ENCODE assay signal across 1 cellular context in the genomic region with DNA sequence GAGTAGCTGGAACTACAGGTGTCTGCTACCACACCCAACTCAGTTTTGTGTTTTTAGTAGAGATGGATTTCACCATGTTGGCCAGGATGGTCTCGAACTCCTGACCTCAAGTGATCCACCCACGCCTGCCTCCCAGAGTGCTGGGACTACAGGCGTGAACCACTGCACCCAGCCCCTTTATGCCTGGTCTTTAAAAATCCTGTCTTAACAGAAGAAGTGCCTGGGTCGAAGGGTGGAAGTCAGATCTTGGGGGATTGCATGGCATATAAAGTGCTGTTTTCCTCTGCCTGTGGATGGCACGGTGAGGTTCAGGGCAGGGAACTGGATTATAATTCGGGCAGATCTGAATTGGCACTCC.
TF ChIP-seq lines count a peak whose summit lies in the region.

No MANE protein-coding gene starts in this region.

TF ChIP-seq in HepG2, 621 proteins besides CTCF, POLR2A, EP300 and RAD21:
- no peak for TF ChIP-seq ZFP36L1 (CRISPR knock-in tag; IDR thresholded peaks at IDR 0.05)
- TF ChIP-seq, protein P1, sequence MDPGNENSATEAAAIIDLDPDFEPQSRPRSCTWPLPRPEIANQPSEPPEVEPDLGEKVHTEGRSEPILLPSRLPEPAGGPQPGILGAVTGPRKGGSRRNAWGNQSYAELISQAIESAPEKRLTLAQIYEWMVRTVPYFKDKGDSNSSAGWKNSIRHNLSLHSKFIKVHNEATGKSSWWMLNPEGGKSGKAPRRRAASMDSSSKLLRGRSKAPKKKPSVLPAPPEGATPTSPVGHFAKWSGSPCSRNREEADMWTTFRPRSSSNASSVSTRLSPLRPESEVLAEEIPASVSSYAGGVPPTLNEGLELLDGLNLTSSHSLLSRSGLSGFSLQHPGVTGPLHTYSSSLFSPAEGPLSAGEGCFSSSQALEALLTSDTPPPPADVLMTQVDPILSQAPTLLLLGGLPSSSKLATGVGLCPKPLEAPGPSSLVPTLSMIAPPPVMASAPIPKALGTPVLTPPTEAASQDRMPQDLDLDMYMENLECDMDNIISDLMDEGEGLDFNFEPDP (CRISPR knock-in tag; conservative IDR thresholded peaks at IDR 0.05) = 0 out of 2 replicates have a peak, but pooled peaks have one; percentile 66
TF ChIP-seq in HepG2: peak in this region for 1.
